26 cellular contexts compared by ENCODE assay signal in the genomic region with DNA sequence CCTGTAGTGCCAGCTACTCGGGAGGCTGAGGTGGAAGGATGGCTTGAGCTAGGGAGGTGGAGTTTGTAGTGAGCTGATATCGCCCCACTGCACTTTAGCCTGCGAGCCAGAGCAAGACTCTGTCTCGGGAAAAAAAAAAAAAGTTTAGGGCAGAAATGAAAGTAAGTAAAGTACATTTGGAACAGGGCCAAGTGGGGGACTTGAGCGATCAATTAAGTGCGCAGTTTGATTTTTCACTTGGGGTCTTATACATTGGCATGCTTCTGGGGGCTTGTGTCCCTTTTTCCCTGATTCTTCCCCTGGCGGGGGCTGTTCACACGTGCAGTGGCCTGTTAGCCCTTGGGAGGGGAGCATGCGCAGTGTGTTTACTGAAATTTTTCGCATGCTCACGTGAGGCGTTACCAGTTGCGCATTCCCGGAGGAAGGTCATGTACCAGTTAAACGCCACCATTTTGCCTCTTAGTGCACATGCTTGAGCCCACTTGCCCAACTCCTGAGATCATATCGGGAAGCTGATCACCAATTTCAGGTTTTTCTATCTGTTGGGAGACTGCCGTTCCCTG. TPM values are rescaled to one million over a fixed set of nuclear protein-coding genes. Genes with fewer than 3 reads are reported as not detected.
"Had no signal": no experiment of that assay in that cellular context is flagged by ENCODE, and none has a peak within 500 bp of the region (broad histone marks: within the 10 kb centered on the region; RNA-seq: fewer than 3 reads in every experiment).

No MANE protein-coding gene starts in this region.

- H3K4me3 ChIP-seq: esophagus muscularis mucosa, gastrocnemius medialis, heart left ventricle had no signal

- DNase-seq: activated CD4-positive, alpha-beta memory T cell treated with anti-CD3 and anti-CD28 coated beads, Interleukin-2, amount 10 ng/mL, durations not matched to agents 7 days and 5 days; activated CD4-positive, alpha-beta T cell treated with anti-CD3 and anti-CD28 coated beads for 36 hours; activated CD4-positive, alpha-beta T cell treated with anti-CD3 and anti-CD28 coated beads, Interleukin-2, amount 10 ng/mL, durations not matched to agents 24 days and 14 days; activated CD4-positive, CD25-positive, alpha-beta regulatory T cell; activated CD4-positive, CD25-positive, alpha-beta regulatory T cell treated with anti-CD3 and anti-CD28 coated beads, Interleukin-2, amount 50 U/mL, for 72 hours; activated effector memory CD4-positive, alpha-beta T cell treated with Interleukin-2 at 50 U/mL for 16 hours; activated gamma-delta T cell treated with Interleukin-2 at 50 U/mL for 16 hours; activated naive CD4-positive, alpha-beta T cell treated with anti-CD3 and anti-CD28 coated beads, Interleukin-2, amount 50 U/mL, for 16 hours; activated naive CD4-positive, alpha-beta T cell treated with Interleukin-2 at 50 U/mL for 16 hours; activated T-cell treated with anti-CD3 and anti-CD28 coated beads, Interleukin-2, amount 50 U/mL, for 4 hours; amniotic stem cell; anterior cingulate cortex; brain microvascular endothelial cell; cortex of kidney; dermis blood vessel endothelial cell; effector CD4-positive, alpha-beta T cell; effector memory CD8-positive, alpha-beta T cell; erythroblast; foreskin keratinocyte; gastrocnemius medialis; glutamatergic neuron; heart left ventricle; T-helper 2 cell had no signal

- H3K36me3 ChIP-seq: brain microvascular endothelial cell had no signal

- H3K4me1 ChIP-seq: esophagus muscularis mucosa, foreskin keratinocyte, gastrocnemius medialis, heart left ventricle had no signal

- H3K9me3 ChIP-seq: esophagus muscularis mucosa, gastrocnemius medialis had no signal

- H3K27me3 ChIP-seq: brain microvascular endothelial cell, esophagus muscularis mucosa, gastrocnemius medialis, heart left ventricle had no signal

- H3K27ac ChIP-seq: brain microvascular endothelial cell, esophagus muscularis mucosa, foreskin keratinocyte, gastrocnemius medialis, heart left ventricle had no signal

- ATAC-seq: activated CD4-positive, alpha-beta T cell treated with anti-CD3 and anti-CD28 coated beads for 36 hours; activated T-cell treated with anti-CD3 and anti-CD28 coated beads, Interleukin-2, amount 50 U/mL, for 4 hours; activated T-helper 17 cell treated with anti-CD3 and anti-CD28 coated beads, Interleukin-2, amount 50 U/mL, for 72 hours; effector memory CD8-positive, alpha-beta T cell; foreskin keratinocyte; gastrocnemius medialis; heart left ventricle had no signal

RNA-seq across cellular contexts. Expression of a gene that starts 42.0 kb away (rescaled TPM):
- total RNA-seq: activated CD4-positive, alpha-beta memory T cell treated with anti-CD3 and anti-CD28 coated beads, Interleukin-2, amount 10 ng/mL, durations not matched to agents 7 days and 5 days; activated CD4-positive, alpha-beta T cell treated with anti-CD3 and anti-CD28 coated beads for 36 hours; activated CD4-positive, alpha-beta T cell treated with anti-CD3 and anti-CD28 coated beads, Interleukin-2, amount 10 ng/mL, durations not matched to agents 24 days and 14 days; activated T-cell treated with anti-CD3 and anti-CD28 coated beads, Interleukin-2, amount 50 U/mL, for 4 hours; foreskin keratinocyte; T-helper 1 cell treated with Interleukin-12 subunit alpha and Interleukin-12 subunit beta and Interleukin-4 antibody, amounts not matched to agents 30 ng/mL and 1 ng/mL, for 36 hours had no signal
- polyA plus RNA-seq: foreskin keratinocyte had no signal
